Comparison of ENCODE assay signal across 24 cellular contexts in genomic region chr9:84846501-84847323, GRCh38.
DNase-seq lines count a peak whose midpoint lies in the region; ATAC-seq, FAIRE-seq and TF ChIP-seq lines count a peak whose summit lies in the region.
"Had no signal": no experiment of that assay in that cellular context is flagged by ENCODE, and none has a peak within 500 bp of the region (broad histone marks: within the 10 kb centered on the region; RNA-seq: fewer than 3 reads in every experiment).

No MANE protein-coding gene starts in this region.

- TF ChIP-seq CTCF in bronchial epithelial cell (IDR thresholded peaks at IDR 0.05; ENCODE audit: insufficient read depth, low read length, severe bottlenecking), result no peak

- no peak for FAIRE-seq in bronchial epithelial cell (lab: Jason Lieb, UNC)
- FAIRE-seq: endometrium had no signal

- peaks cover 4% of the 10 kb centered on the region for H3K27me3 ChIP-seq in bronchial epithelial cell (ENCODE audit: control insufficient read depth, insufficient read depth, low read length)
- H3K27me3 ChIP-seq: body of pancreas, sigmoid colon, suprapubic skin had no signal

- ATAC-seq in HG03565 (IDR thresholded peaks at IDR 0.05; ENCODE audit: unreplicated experiment), result no peak
- ATAC-seq in GM21390 (IDR thresholded peaks at IDR 0.05; ENCODE audit: unreplicated experiment), result no peak
- ATAC-seq: activated CD8-positive, alpha-beta memory T cell treated with anti-CD3 and anti-CD28 coated beads, Interleukin-2, amount 10 ng/mL, durations not matched to agents 7 days and 5 days; body of pancreas; natural killer cell; T-cell had no signal

- no peak overlapping the region for H3K4me3 ChIP-seq in bronchial epithelial cell (ENCODE audit: low read depth, low read length)
- H3K4me3 ChIP-seq: body of pancreas, coronary artery, sigmoid colon, suprapubic skin had no signal

- no peaks in the 10 kb centered on the region for H3K36me3 ChIP-seq in bronchial epithelial cell (ENCODE audit: control insufficient read depth, insufficient read depth, low read length)
- H3K36me3 ChIP-seq: sigmoid colon, suprapubic skin had no signal

- DNase-seq in DMS153 treated with DMSO at 0.1 percent for 48 hours (lab: John Stamatoyannopoulos, UW; ENCODE audit: unreplicated experiment) (peak; percentile 85), NCI-H345 treated with DMSO at 0.1 percent for 48 hours (lab: John Stamatoyannopoulos, UW; ENCODE audit: unreplicated experiment) (peak; percentile 48), bronchial epithelial cell (ENCODE audit: low read depth) (peak; percentile 58), kidney glomerular epithelial cell (lab: John Stamatoyannopoulos, UW) (peak; percentile 40), NOMO-1 treated with dmso at 0.1 percent for 144 hours (lab: John Stamatoyannopoulos, UW; ENCODE audit: unreplicated experiment) (no peak), G401 (ENCODE audit: low spot score) (no peak)
- DNase-seq: activated CD4-positive, alpha-beta T cell treated with anti-CD3 and anti-CD28 coated beads for 48 hours; activated CD8-positive, alpha-beta memory T cell treated with anti-CD3 and anti-CD28 coated beads, Interleukin-2, amount 10 ng/mL, durations not matched to agents 7 days and 5 days; activated naive CD8-positive, alpha-beta T cell treated with anti-CD3 and anti-CD28 coated beads, Interleukin-2, amount 10 ng/mL, durations not matched to agents 7 days and 5 days; body of pancreas; CD4-positive, CD25-positive, alpha-beta regulatory T cell; DMS53; islet precursor cell; natural killer cell; NCI-H1694 treated with DMSO at 0.1 percent for 48 hours; OCI-M1; SHP77 treated with DMSO at 0.1 percent for 48 hours; sigmoid colon; T-cell had no signal

- in situ Hi-C loops in G401 (cut with HindIII; ENCODE audit: low sequenced_read_pairs), result no loop called here

Comparison
In these comparisons a context has a peak if more than half of its experiments do, and no peak if none do; other contexts are left out.
1. DNase-seq: peak in DMS153 treated with DMSO at 0.1 percent for 48 hours (single experiment), NCI-H345 treated with DMSO at 0.1 percent for 48 hours (single experiment), bronchial epithelial cell (single experiment) and kidney glomerular epithelial cell (single experiment); none in NOMO-1 treated with dmso at 0.1 percent for 144 hours (single experiment) and G401 (single experiment).